ENCODE assay signal across 26 cellular contexts in the genomic region with DNA sequence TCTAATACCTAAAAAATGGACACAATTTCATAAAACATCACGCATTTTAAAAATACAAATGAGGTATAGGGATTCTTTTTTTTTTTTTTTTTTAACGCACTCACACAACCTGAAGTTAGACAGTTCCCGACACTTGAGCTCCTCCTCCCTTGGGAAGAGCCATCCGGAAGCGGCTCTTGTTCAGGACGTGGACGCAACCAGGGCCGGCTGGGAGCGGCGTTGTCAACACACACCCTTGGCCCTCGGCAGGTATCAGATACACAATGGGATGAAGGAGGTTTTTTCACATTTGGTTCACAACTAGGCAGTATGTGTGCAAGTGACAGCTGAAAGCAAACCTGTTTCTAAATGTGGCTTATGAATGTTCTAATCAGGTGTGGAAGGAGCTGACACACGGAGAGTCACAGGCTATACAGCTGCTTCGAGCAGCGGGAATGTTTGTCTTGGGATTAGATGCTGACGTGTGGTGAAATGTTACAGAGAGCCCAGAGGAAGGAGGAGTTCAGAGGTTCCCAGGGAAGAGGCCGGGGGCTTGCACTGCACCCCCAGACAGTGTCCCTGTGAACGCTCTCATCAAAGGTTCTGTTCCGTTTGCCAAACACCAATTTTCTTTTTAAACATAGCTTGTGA.
DNase-seq lines count a peak whose midpoint lies in the region; ATAC-seq and TF ChIP-seq lines count a peak whose summit lies in the region.
"Had no signal": no experiment of that assay in that cellular context is flagged by ENCODE, and none has a peak within 500 bp of the region (broad histone marks: within the 10 kb centered on the region; RNA-seq: fewer than 3 reads in every experiment).

No MANE protein-coding gene starts in this region.

- peak overlapping the region; percentile 58 for H3K27ac Mint-ChIP-seq in neural progenitor cell
- no peak overlapping the region for H3K27ac Mint-ChIP-seq in activated T-cell treated with anti-CD3 and anti-CD28 coated beads, Interleukin-2, amount 50 U/mL, for 24 hours
- H3K27ac Mint-ChIP-seq: activated CD8-positive, alpha-beta T cell treated with anti-CD3 and anti-CD28 coated beads for 36 hours; activated naive CD8-positive, alpha-beta T cell; CD14-positive monocyte; IgD-negative memory B cell; stimulated activated naive CD8-positive, alpha-beta T cell treated with anti-CD3 and anti-CD28 coated beads, Interleukin-15, Interleukin-2, amounts not matched to agents 100 ng/mL and 50 ng/mL, for 24 hours; T-helper 1 cell treated with Interleukin-12 subunit alpha and Interleukin-12 subunit beta and Interleukin-4 antibody, amounts not matched to agents 30 μg/mL and 1 μg/mL, for 36 hours had no signal

- H3K36me3 ChIP-seq in RWPE2 (ENCODE audit: low read depth) (peaks cover 48% of the 10 kb centered on the region), neural progenitor cell (peaks cover 5% of the 10 kb centered on the region)

- peaks cover 3% of the 10 kb centered on the region for H3K4me1 Mint-ChIP-seq in neural progenitor cell
- H3K4me1 Mint-ChIP-seq in activated T-cell treated with anti-CD3 and anti-CD28 coated beads, Interleukin-2, amount 50 U/mL, for 24 hours (ENCODE audit: low read depth), result no peaks in the 10 kb centered on the region
- H3K4me1 Mint-ChIP-seq: CD14-positive monocyte; central memory CD8-positive, alpha-beta T cell had no signal

- no peak overlapping the region for H3K4me3 Mint-ChIP-seq in neural progenitor cell
- no peak overlapping the region for H3K4me3 Mint-ChIP-seq in activated T-cell treated with anti-CD3 and anti-CD28 coated beads, Interleukin-2, amount 50 U/mL, for 24 hours
- H3K4me3 Mint-ChIP-seq: activated CD8-positive, alpha-beta T cell treated with anti-CD3 and anti-CD28 coated beads for 36 hours; activated naive CD8-positive, alpha-beta T cell; CD14-positive monocyte; central memory CD8-positive, alpha-beta T cell; IgD-negative memory B cell; stimulated activated naive CD8-positive, alpha-beta T cell treated with anti-CD3 and anti-CD28 coated beads, Interleukin-15, Interleukin-2, amounts not matched to agents 100 ng/mL and 50 ng/mL, for 24 hours; T-helper 1 cell treated with Interleukin-12 subunit alpha and Interleukin-12 subunit beta and Interleukin-4 antibody, amounts not matched to agents 30 μg/mL and 1 μg/mL, for 36 hours had no signal

- ATAC-seq in RWPE2 (ENCODE audit: low read depth), result peak; percentile 24; the same call in 2 of the 3 replicates
- ATAC-seq: activated CD8-positive, alpha-beta T cell treated with anti-CD3 and anti-CD28 coated beads for 36 hours; GM12878; psoas muscle had no signal

- no peaks in the 10 kb centered on the region for H3K79me2 ChIP-seq in neural progenitor cell (ENCODE audit: low read depth)

- no peak overlapping the region for H3K9ac ChIP-seq in neural progenitor cell
- H3K9ac ChIP-seq: SK-N-SH had no signal

- DNase-seq in LHCN-M2 (ENCODE audit: low read depth) (peak; percentile 44), RWPE2 (ENCODE audit: low spot score) (no peak), epithelial cell of prostate (ENCODE audit: low read depth, low spot score) (peak; percentile 46), neural progenitor cell (ENCODE audit: low spot score) (no peak), nucleus accumbens (lab: John Stamatoyannopoulos, UW) (no peak), D341Med (ENCODE audit: low spot score) (no peak), DMS114 treated with DMSO at 0.1 percent for 48 hours (lab: John Stamatoyannopoulos, UW; ENCODE audit: unreplicated experiment) (no peak)
- DNase-seq in activated T-cell treated with anti-CD3 and anti-CD28 coated beads, Interleukin-2, amount 50 U/mL, for 24 hours, result no peak
- DNase-seq: activated CD8-positive, alpha-beta T cell treated with anti-CD3 and anti-CD28 coated beads for 36 hours; activated effector memory CD4-positive, alpha-beta T cell treated with Interleukin-2 at 50 U/mL for 16 hours; EL; kidney glomerular epithelial cell; NCI-H2029; NCI-H2227 treated with DMSO at 0.1 percent for 48 hours; psoas muscle; SK-N-SH; thyroid gland had no signal

- peaks cover 44% of the 10 kb centered on the region for H3K36me3 Mint-ChIP-seq in neural progenitor cell
- no peaks in the 10 kb centered on the region for H3K36me3 Mint-ChIP-seq in activated T-cell treated with anti-CD3 and anti-CD28 coated beads, Interleukin-2, amount 50 U/mL, for 24 hours (ENCODE audit: low read depth)
- H3K36me3 Mint-ChIP-seq: activated naive CD8-positive, alpha-beta T cell; CD14-positive monocyte; IgD-negative memory B cell had no signal

- no peaks in the 10 kb centered on the region for H4K20me1 ChIP-seq in neural progenitor cell (ENCODE audit: low read depth)

- H3K4me1 ChIP-seq in RWPE2 (ENCODE audit: insufficient read depth, poor library complexity, severe bottlenecking) (peaks cover 49% of the 10 kb centered on the region), neural progenitor cell (no peaks in the 10 kb centered on the region)
- H3K4me1 ChIP-seq: psoas muscle had no signal

- TF ChIP-seq CTCF in RWPE2 (IDR thresholded peaks at IDR 0.05; ENCODE audit: poor library complexity, severe bottlenecking) (no peak), neural progenitor cell (IDR thresholded peaks at IDR 0.05) (no peak)

- no peak overlapping the region for H3K4me3 ChIP-seq in RWPE2 (ENCODE audit: severe bottlenecking)
- H3K4me3 ChIP-seq in neural progenitor cell, result no peak overlapping the region
- H3K4me3 ChIP-seq: ascending aorta, dorsolateral prefrontal cortex, GM12878, psoas muscle, thyroid gland had no signal

- H3F3A ChIP-seq in neural progenitor cell (ENCODE audit: low read depth), result no peaks in the 10 kb centered on the region

- no peaks in the 10 kb centered on the region for H3K9me3 ChIP-seq in RWPE2 (ENCODE audit: severe bottlenecking)
- H3K9me3 ChIP-seq in neural progenitor cell (ENCODE audit: low read depth), result no peaks in the 10 kb centered on the region
- H3K9me3 ChIP-seq: ascending aorta, psoas muscle, SK-N-SH, thyroid gland had no signal

- H3K27me3 Mint-ChIP-seq in neural progenitor cell (ENCODE audit: insufficient read depth, low read depth), result peaks cover 4% of the 10 kb centered on the region
- H3K27me3 Mint-ChIP-seq in activated T-cell treated with anti-CD3 and anti-CD28 coated beads, Interleukin-2, amount 50 U/mL, for 24 hours, result peaks cover 4% of the 10 kb centered on the region
- H3K27me3 Mint-ChIP-seq: activated CD8-positive, alpha-beta T cell treated with anti-CD3 and anti-CD28 coated beads for 36 hours; activated naive CD8-positive, alpha-beta T cell; IgD-negative memory B cell had no signal

- no peak overlapping the region for H2AFZ ChIP-seq in neural progenitor cell (replicated peaks)

- H3K4me2 ChIP-seq in neural progenitor cell, result no peak overlapping the region
- H3K4me2 ChIP-seq: SK-N-SH had no signal

- no peaks in the 10 kb centered on the region for H3K27me3 ChIP-seq in RWPE2 (ENCODE audit: insufficient read depth, poor library complexity, severe bottlenecking)
- no peaks in the 10 kb centered on the region for H3K27me3 ChIP-seq in neural progenitor cell
- H3K27me3 ChIP-seq: ascending aorta, dorsolateral prefrontal cortex, thyroid gland had no signal

- H3K27ac ChIP-seq in RWPE2 (ENCODE audit: poor library complexity, severe bottlenecking), result peak overlapping the region; percentile 95
- H3K27ac ChIP-seq in epithelial cell of prostate, result peak overlapping the region; percentile 63
- H3K27ac ChIP-seq in neural progenitor cell, result no peak overlapping the region
- H3K27ac ChIP-seq: dorsolateral prefrontal cortex, psoas muscle, thyroid gland had no signal

- H3K9me3 Mint-ChIP-seq in neural progenitor cell, result peaks cover 5% of the 10 kb centered on the region
- H3K9me3 Mint-ChIP-seq in activated T-cell treated with anti-CD3 and anti-CD28 coated beads, Interleukin-2, amount 50 U/mL, for 24 hours, result no peaks in the 10 kb centered on the region
- H3K9me3 Mint-ChIP-seq: activated CD8-positive, alpha-beta T cell treated with anti-CD3 and anti-CD28 coated beads for 36 hours; central memory CD8-positive, alpha-beta T cell; T-helper 1 cell treated with Interleukin-12 subunit alpha and Interleukin-12 subunit beta and Interleukin-4 antibody, amounts not matched to agents 30 μg/mL and 1 μg/mL, for 36 hours had no signal

Comparison
In these comparisons a context has a peak if more than half of its experiments do, and no peak if none do; other contexts are left out.
1. DNase-seq: peak in LHCN-M2 (single experiment) and epithelial cell of prostate (single experiment); none in RWPE2 (single experiment), neural progenitor cell (single experiment), nucleus accumbens (0 of 56), D341Med (single experiment), activated T-cell treated with anti-CD3 and anti-CD28 coated beads, Interleukin-2, amount 50 U/mL, for 24 hours (single experiment) and DMS114 treated with DMSO at 0.1 percent for 48 hours (single experiment).